ENCODE assay signal across 1 cellular context in the genomic region with DNA sequence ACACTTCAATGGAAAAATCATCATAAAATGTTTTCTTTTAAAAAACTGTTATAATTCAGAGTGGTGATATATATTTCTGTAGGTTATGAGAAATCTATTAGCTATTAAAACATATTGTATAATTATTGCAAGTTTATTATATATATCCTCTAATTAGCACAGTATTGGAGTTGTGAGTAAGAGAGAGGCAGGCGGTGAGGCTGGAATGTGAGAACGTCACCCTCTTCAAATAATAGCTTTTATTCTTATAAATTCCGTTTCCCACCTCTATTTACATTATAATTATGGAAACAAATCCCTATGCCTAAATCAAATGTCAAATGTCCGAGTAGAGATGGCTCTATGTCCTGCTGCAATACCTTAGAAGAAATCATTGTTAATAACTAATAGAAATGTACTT.
A peak's percentile ranks its signal among the peaks of the same experiment; 100 is the strongest.
TF ChIP-seq lines count a peak whose summit lies in the region.

No MANE protein-coding gene starts in this region.

TF ChIP-seq in H1, 55 proteins besides CTCF, POLR2A, EP300 and RAD21:
- peak; percentile 58; the same call in 1 of the 2 replicates for TF ChIP-seq TEAD4 (IDR thresholded peaks at IDR 0.05; ENCODE audit: low read depth, low read length)
- no peak for TF ChIP-seq POLR2AphosphoS5 (IDR thresholded peaks at IDR 0.05; ENCODE audit: low read depth, low read length)
TF ChIP-seq in H1: peak in this region for 1.
